Comparison of ENCODE assay signal across 11 cellular contexts in the genomic region with DNA sequence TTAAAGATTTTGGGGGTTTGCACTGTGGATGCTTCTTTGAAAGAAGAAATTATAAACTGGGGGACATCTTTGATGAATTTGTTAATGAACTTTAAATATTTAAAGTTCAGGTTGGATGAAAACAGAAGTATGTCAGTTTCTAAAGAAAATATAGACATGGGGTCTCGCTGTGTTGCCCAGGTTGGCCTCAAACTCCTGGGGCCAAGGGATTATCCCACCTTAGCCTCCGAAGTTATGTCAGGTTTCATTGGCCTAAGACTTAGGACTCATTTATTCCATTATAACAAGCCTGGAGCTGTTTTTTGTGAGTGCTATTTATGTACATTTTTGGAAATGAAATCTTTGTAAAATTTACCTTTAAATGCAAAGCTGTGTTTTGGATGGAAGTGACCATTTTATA. TPM values are rescaled to one million over a fixed set of nuclear protein-coding genes. Genes with fewer than 3 reads are reported as not detected.
A peak's percentile ranks its signal among the peaks of the same experiment; 100 is the strongest.
DNase-seq lines count a peak whose midpoint lies in the region; ATAC-seq, FAIRE-seq and TF ChIP-seq lines count a peak whose summit lies in the region.
"Had no signal": no experiment of that assay in that cellular context is flagged by ENCODE, and none has a peak within 500 bp of the region (broad histone marks: within the 10 kb centered on the region; RNA-seq: fewer than 3 reads in every experiment).

No MANE protein-coding gene starts in this region.

- H3K27ac Mint-ChIP-seq in WTC11: no peak overlapping the region

- no peak for FAIRE-seq in HepG2 (lab: Jason Lieb, UNC)

- no peaks in the 10 kb centered on the region for H3K36me3 Mint-ChIP-seq in WTC11

- peaks cover 34% of the 10 kb centered on the region for H3K4me1 ChIP-seq in HepG2 (ENCODE audit: insufficient read depth, low read length)
- peaks cover 0 to 33% (median 6%) of the 10 kb centered on the region in 4 donors for H3K4me1 ChIP-seq in right lobe of liver
- no peaks in the 10 kb centered on the region for H3K4me1 ChIP-seq in fibroblast of lung (ENCODE audit: control insufficient read depth, extremely low read depth, insufficient read depth, low read length)

- TF ChIP-seq EP300 in HepG2 (IDR thresholded peaks at IDR 0.05; ENCODE audit: low read depth in 2 of 2, low read length in 2 of 2) (no peak), HepG2 (CRISPR knock-in tag; IDR thresholded peaks at IDR 0.05; ENCODE audit: borderline replicate concordance) (no peak)

- H3K4me1 Mint-ChIP-seq in WTC11: peaks cover 23% of the 10 kb centered on the region

- CTCF ChIA-PET in HepG2 (lab: Yijun Ruan, JAX; ENCODE audit: low intra/inter-chr PET ratio, low total read pairs) (no interaction called here), WTC11 (lab: Charles Lee) (no interaction called here)

- H3K36me3 ChIP-seq in HepG2 (replicated peaks in 1 of 2; ENCODE audit: control insufficient read depth in 1 of 2, insufficient read depth in 2 of 2, low read length in 2 of 2): no peaks in the 10 kb centered on the region; a peak in 1 of 5 replicates
- no peaks in the 10 kb centered on the region for H3K36me3 ChIP-seq in right lobe of liver
- H3K36me3 ChIP-seq in fibroblast of lung (ENCODE audit: control insufficient read depth, insufficient read depth, low read length): no peaks in the 10 kb centered on the region

- BruUV-seq in HepG2 (replicated peaks; lab: Mats Ljungman, UMichigan): no TSS peak

- no peaks in the 10 kb centered on the region for H3K9me3 Mint-ChIP-seq in WTC11

- peak overlapping the region in 2 of 3 experiments; percentile 93 to 99; a peak in 2 of 6 replicates for H3K4me3 ChIP-seq in HepG2 (replicated peaks in 1 of 3; ENCODE audit: insufficient read depth in 1 of 3, low read depth in 2 of 3, low read length in 3 of 3)
- H3K4me3 ChIP-seq in right lobe of liver: no peak overlapping the region
- H3K4me3 ChIP-seq in fibroblast of lung (replicated peaks in 1 of 4; ENCODE audit: control extremely low read depth in 1 of 4, insufficient read depth in 1 of 4, low read depth in 3 of 4, low read length in 4 of 4): peak overlapping the region in 1 of 4 experiments; percentile 77

- H4K20me1 ChIP-seq in HepG2 (ENCODE audit: insufficient read depth, low read length): no peaks in the 10 kb centered on the region
- no peaks in the 10 kb centered on the region for H4K20me1 ChIP-seq in fibroblast of lung (ENCODE audit: control insufficient read depth, extremely low read depth, insufficient read depth, low read length)

- DNase-seq in HepG2 (ENCODE audit: low spot score): no peak
- no peak for DNase-seq in right lobe of liver
- no peak for DNase-seq in WTC11 (ENCODE audit: low spot score)
- no peak for DNase-seq in fibroblast of lung (ENCODE audit: low read depth in 2 of 2)
- DNase-seq in SHP77 treated with DMSO at 0.1 percent for 48 hours (lab: John Stamatoyannopoulos, UW): no peak
- no peak for DNase-seq in NOMO-1 treated with dmso at 0.1 percent for 144 hours (lab: John Stamatoyannopoulos, UW; ENCODE audit: unreplicated experiment)
- DNase-seq: activated gamma-delta T cell treated with Interleukin-2 at 50 U/mL for 16 hours, occipital lobe had no signal

- POLR2A ChIA-PET in HepG2 (lab: Yijun Ruan, JAX): no interaction called here
- POLR2A ChIA-PET in WTC11 (lab: Charles Lee): interaction anchor here (1.4 kb wide), 1 partner anchor 12 kb away, joined by 3 read pairs; no protein-coding TSS in a partner anchor

- no peak for TF ChIP-seq POLR2A in HepG2 (IDR thresholded peaks at IDR 0.05; ENCODE audit: insufficient read depth in 1 of 2, low read depth in 2 of 2, low read length in 2 of 2)
- no peak for TF ChIP-seq POLR2A in right lobe of liver (IDR thresholded peaks at IDR 0.05)

- ATAC-seq in HepG2 (no peak), right lobe of liver (no peak), WTC11 (no peak), HG03378 (IDR thresholded peaks at IDR 0.05; ENCODE audit: unreplicated experiment) (no peak), GM21528 (IDR thresholded peaks at IDR 0.05; ENCODE audit: low FRiP score, unreplicated experiment) (no peak)

- TF ChIP-seq CTCF in HepG2 (CRISPR knock-in tag; IDR thresholded peaks at IDR 0.05): no peak
- TF ChIP-seq CTCF in right lobe of liver (IDR thresholded peaks at IDR 0.05): no peak
- no peak for TF ChIP-seq CTCF in WTC11 (IDR thresholded peaks at IDR 0.05)
- TF ChIP-seq CTCF in fibroblast of lung (conservative IDR thresholded peaks at IDR 0.05 in 1 of 2, IDR thresholded peaks at IDR 0.05 in 1 of 2; ENCODE audit: low read depth in 1 of 2, low read length in 2 of 2): no peak

- H2AFZ ChIP-seq in HepG2 (ENCODE audit: low read length) (no peak overlapping the region), fibroblast of lung (ENCODE audit: low read length) (no peak overlapping the region)

- peaks cover 65% of the 10 kb centered on the region for H3K79me2 ChIP-seq in HepG2 (ENCODE audit: insufficient read depth, low read length)
- H3K79me2 ChIP-seq in fibroblast of lung (ENCODE audit: control insufficient read depth, insufficient read depth, low read length): peaks cover 44% of the 10 kb centered on the region

- H3K27ac ChIP-seq in HepG2 (ENCODE audit: extremely low read length, insufficient read depth, low read length) (no peak overlapping the region), right lobe of liver (no peak overlapping the region), fibroblast of lung (ENCODE audit: insufficient read depth, low read length) (no peak overlapping the region)
- H3K27ac ChIP-seq: VCaP had no signal

- H3K27me3 ChIP-seq in HepG2 (ENCODE audit: control insufficient read depth in 1 of 2, insufficient read depth in 2 of 2, low read length in 2 of 2) (no peaks in the 10 kb centered on the region; a peak in 1 of 5 replicates), right lobe of liver (no peaks in the 10 kb centered on the region), fibroblast of lung (ENCODE audit: control insufficient read depth, insufficient read depth, low read length) (no peaks in the 10 kb centered on the region)

- in situ Hi-C loops in HepG2 (cut with HindIII; ENCODE audit: extremely low pct_ligation_motif_present, low pct_unique_long_range_greater_than_20kb): no loop called here

- no peak overlapping the region for H3K9ac ChIP-seq in HepG2 (ENCODE audit: insufficient read depth, low read depth, low read length)
- H3K9ac ChIP-seq in fibroblast of lung (ENCODE audit: insufficient read depth, low read length): no peak overlapping the region

- H3K27me3 Mint-ChIP-seq in WTC11 (ENCODE audit: low read depth): peaks cover 18% of the 10 kb centered on the region

- H3K9me3 ChIP-seq in HepG2 (ENCODE audit: low read length) (no peaks in the 10 kb centered on the region), right lobe of liver (no peaks in the 10 kb centered on the region), fibroblast of lung (ENCODE audit: control insufficient read depth, insufficient read depth, low read depth, low read length) (no peaks in the 10 kb centered on the region)

- no peak for TF ChIP-seq RAD21 in HepG2 (CRISPR knock-in tag; IDR thresholded peaks at IDR 0.05)

- H3K4me3 Mint-ChIP-seq in WTC11: no peak overlapping the region

- intact Hi-C loops in HepG2 (cut with micrococcal nuclease; ENCODE audit: unreplicated experiment): loop anchor here (2.0 kb wide), 2 partner anchors 13 to 45 kb away; no protein-coding TSS in a partner anchor
- intact Hi-C loops in right lobe of liver (cut with DNase I): no loop called here

- WGBS in HepG2 (ENCODE audit: low lambda C conversion rate): 92% methylated on average over 2 of the region's 2 CpGs
- 86% methylated on average over 2 of the region's 2 CpGs for WGBS in right lobe of liver (ENCODE audit: insufficient coverage, low coverage, low lambda C conversion rate, missing lambda C conversion rate)

- peak overlapping the region; percentile 88 for H3K4me2 ChIP-seq in HepG2 (ENCODE audit: low read depth, low read length)
- H3K4me2 ChIP-seq in fibroblast of lung (ENCODE audit: extremely low read depth, insufficient read depth, low read length): peak overlapping the region; percentile 57

TF ChIP-seq in HepG2, 621 proteins besides CTCF, POLR2A, EP300 and RAD21:
- TF ChIP-seq ZBTB38 (CRISPR knock-in tag; IDR thresholded peaks at IDR 0.05) (no peak), ZNF121 (CRISPR knock-in tag; IDR thresholded peaks at IDR 0.05) (peak; percentile 82)

TF ChIP-seq in WTC11, 78 proteins besides CTCF, POLR2A, EP300 and RAD21:
- TF ChIP-seq JAZF1 (CRISPR knock-in tag; IDR thresholded peaks at IDR 0.05): no peak
- peak; percentile 70 for TF ChIP-seq ZNF121 (CRISPR knock-in tag; IDR thresholded peaks at IDR 0.05)

RNA-seq across cellular contexts. Expression of gene NAB1, which starts 2.5 kb away (rescaled TPM):
- 46.0 and 51.2 TPM in 2 replicates for total RNA-seq in HepG2 (2016; rRNA removed; fragmentation: Illumina TruSeq; extraction: Trizol)
- 139 and 176 TPM in 2 replicates for total RNA-seq in HepG2 (2016; cell fraction: cytosol; rRNA removed; fragmentation: Illumina TruSeq; extraction: Trizol; ENCODE audit: low read depth)
- 49.6 and 52.0 TPM in 2 replicates for total RNA-seq in HepG2 (2016; cell fraction: insoluble cytoplasmic fraction; rRNA removed; fragmentation: Illumina TruSeq; extraction: Trizol)
- total RNA-seq in HepG2 (2016; cell fraction: membrane; rRNA removed; fragmentation: Illumina TruSeq; extraction: Trizol): 123 and 139 TPM in 2 replicates
- 44.1 and 50.2 TPM in 2 replicates for total RNA-seq in HepG2 (2016; cell fraction: nucleus; rRNA removed; fragmentation: Illumina TruSeq; extraction: Trizol)
- polyA plus RNA-seq in HepG2 (2011; rRNA removed): 19.6 and 24.5 TPM in 2 replicates
- 9.0 and 11.6 TPM in 2 replicates for polyA plus RNA-seq in HepG2 (2011; cell fraction: cytosol; rRNA removed)
- polyA plus RNA-seq in HepG2 (2011; cell fraction: nucleus; rRNA removed): 38.8 and 42.4 TPM in 2 replicates
- 23.4 and 23.6 TPM in 2 replicates for polyA plus RNA-seq in HepG2 (2012)
- polyA plus RNA-seq in HepG2 (2016; cell fraction: cytosol; fragmentation: Illumina TruSeq; extraction: Trizol; ENCODE audit: low read depth): 7.2 and 7.4 TPM in 2 replicates
- polyA plus RNA-seq in HepG2 (2016; cell fraction: insoluble cytoplasmic fraction; fragmentation: Illumina TruSeq; extraction: Trizol; ENCODE audit: low read depth): 43.9 and 45.3 TPM in 2 replicates
- polyA plus RNA-seq in HepG2 (2016; cell fraction: membrane; fragmentation: Illumina TruSeq; extraction: Trizol; ENCODE audit: low read depth): 24.2 and 27.5 TPM in 2 replicates
- polyA plus RNA-seq in HepG2 (2016; cell fraction: nucleus; fragmentation: Illumina TruSeq; extraction: Trizol; ENCODE audit: insufficient read depth, low read depth): 72.5 and 83.7 TPM in 2 replicates
- polyA minus RNA-seq in HepG2 (2011; rRNA and poly(A)+ RNA removed; ENCODE audit: low replicate concordance): 18.6 and 50.1 TPM in 2 replicates
- 28.5 and 29.1 TPM in 2 replicates for polyA minus RNA-seq in HepG2 (2011; cell fraction: cytosol; rRNA and poly(A)+ RNA removed)
- polyA minus RNA-seq in HepG2 (2011; cell fraction: nucleus; rRNA and poly(A)+ RNA removed): 33.7 and 45.5 TPM in 2 replicates
- 10 to 100 TPM; 22.0 to 29.9 (median 23.8) TPM for total RNA-seq in right lobe of liver
- 30.2 to 32.0 TPM (median 31.2 TPM) in 3 replicates for total RNA-seq in WTC11 (2021)
- total RNA-seq in fibroblast of lung: 46.6 and 46.7 TPM in 2 replicates
- polyA plus RNA-seq in fibroblast of lung: 11.3 and 18.3 TPM in 2 replicates
- 9.3 and 13.2 TPM in 2 replicates for polyA plus RNA-seq in fibroblast of lung (2012)
- polyA minus RNA-seq in fibroblast of lung (ENCODE audit: low replicate concordance): 1.6 and 7.6 TPM in 2 replicates

Comparison
In these comparisons a context has a peak if more than half of its experiments do, and no peak if none do; other contexts are left out.
1. H3K4me3 ChIP-seq: peak in HepG2 (2 of 3); none in right lobe of liver (0 of 3).
2. Of the 50 proteins assayed by ChIP-seq in both HepG2 and WTC11: peak only in HepG2: none; only in WTC11: none; in both: ZNF121; in neither: 49.